In genomic region chr4:102543030-102543505, GRCh38 we compare ENCODE assay signal across 10 cellular contexts. TPM values are rescaled to one million over a fixed set of nuclear protein-coding genes. Genes with fewer than 3 reads are reported as not detected.
DNase-seq lines count a peak whose midpoint lies in the region; ATAC-seq and TF ChIP-seq lines count a peak whose summit lies in the region.
"Had no signal": no experiment of that assay in that cellular context is flagged by ENCODE, and none has a peak within 500 bp of the region (broad histone marks: within the 10 kb centered on the region; RNA-seq: fewer than 3 reads in every experiment).

No MANE protein-coding gene starts in this region.

- H3K27me3 Mint-ChIP-seq in neural progenitor cell (ENCODE audit: insufficient read depth, low read depth) = no peaks in the 10 kb centered on the region

- H3K4me2 ChIP-seq in neural progenitor cell = no peak overlapping the region

- H3K4me3 Mint-ChIP-seq in neural progenitor cell = no peak overlapping the region

- H3K4me3 ChIP-seq in GM08714 (ENCODE audit: low read length) (peak overlapping the region; percentile 53; the same call in 1 of the 2 replicates), neural progenitor cell (no peak overlapping the region), brain microvascular endothelial cell (ENCODE audit: low read depth, low read length) (no peak overlapping the region)

- no peaks in the 10 kb centered on the region for H4K20me1 ChIP-seq in neural progenitor cell (ENCODE audit: low read depth)

- no peak overlapping the region for H3K9ac ChIP-seq in neural progenitor cell
- H3K9ac ChIP-seq: parathyroid adenoma had no signal

- TF ChIP-seq CTCF in neural progenitor cell (IDR thresholded peaks at IDR 0.05) = no peak
- TF ChIP-seq CTCF in brain microvascular endothelial cell (IDR thresholded peaks at IDR 0.05; ENCODE audit: low read depth, low read length, missing control alignments) = no peak

- ATAC-seq in GM19351 (IDR thresholded peaks at IDR 0.05; ENCODE audit: unreplicated experiment) = peak; percentile 88
- ATAC-seq in HG02870 (IDR thresholded peaks at IDR 0.05; ENCODE audit: unreplicated experiment) = peak; percentile 71

- H3K9me3 ChIP-seq in neural progenitor cell (ENCODE audit: low read depth) = no peaks in the 10 kb centered on the region

- no peaks in the 10 kb centered on the region for H3K79me2 ChIP-seq in neural progenitor cell (ENCODE audit: low read depth)
- H3K79me2 ChIP-seq: parathyroid adenoma had no signal

- H3K27ac Mint-ChIP-seq in neural progenitor cell = no peak overlapping the region

- no peaks in the 10 kb centered on the region for H3K4me1 Mint-ChIP-seq in neural progenitor cell

- no peak overlapping the region for H2AFZ ChIP-seq in neural progenitor cell (replicated peaks)
- H2AFZ ChIP-seq: parathyroid adenoma had no signal

- H3K27me3 ChIP-seq in neural progenitor cell (no peaks in the 10 kb centered on the region), brain microvascular endothelial cell (replicated peaks) (no peaks in the 10 kb centered on the region)

- H3K36me3 ChIP-seq in neural progenitor cell (no peaks in the 10 kb centered on the region), brain microvascular endothelial cell (replicated peaks) (peaks cover 13% of the 10 kb centered on the region)

- H3K4me1 ChIP-seq in neural progenitor cell = no peaks in the 10 kb centered on the region
- H3K4me1 ChIP-seq: parathyroid adenoma had no signal

- H3K27ac ChIP-seq in neural progenitor cell = no peak overlapping the region
- H3K27ac ChIP-seq in brain microvascular endothelial cell = no peak overlapping the region
- H3K27ac ChIP-seq: parathyroid adenoma had no signal

- no peaks in the 10 kb centered on the region for H3K36me3 Mint-ChIP-seq in neural progenitor cell

- in situ Hi-C loops in brain microvascular endothelial cell (cut with HindIII; ENCODE audit: low pct_ligation_motif_present, low sequenced_read_pairs) = no loop called here

- DNase-seq in HPDE6-E6E7 (ENCODE audit: extremely low spot score) (peak; percentile 11), NCI-H2196 treated with DMSO at 0.1 percent for 48 hours (lab: John Stamatoyannopoulos, UW; ENCODE audit: unreplicated experiment) (no peak), neural progenitor cell (ENCODE audit: low spot score) (no peak), brain microvascular endothelial cell (no peak), NCI-H1436 (lab: John Stamatoyannopoulos, UW) (no peak)
- DNase-seq: NK-92 treated with Interleukin-12 subunit alpha and Interleukin-12 subunit beta, amount 100 ng/mL, for 24 hours had no signal

- H3K9me3 Mint-ChIP-seq in neural progenitor cell = no peaks in the 10 kb centered on the region

- no peaks in the 10 kb centered on the region for H3F3A ChIP-seq in neural progenitor cell (ENCODE audit: low read depth)

RNA-seq across cellular contexts. Expression of gene NFKB1, which starts 41.9 kb away (rescaled TPM):
- total RNA-seq in neural progenitor cell (ENCODE audit: low replicate concordance) = 5.0 and 14.1 TPM in 2 replicates
